ENCODE assay signal across 8 cellular contexts in genomic region chr9:96619491-96620154, GRCh38. TPM values are rescaled to one million over a fixed set of nuclear protein-coding genes. Genes with fewer than 3 reads are reported as not detected.
A peak's percentile ranks its signal among the peaks of the same experiment; 100 is the strongest.
DNase-seq lines count a peak whose midpoint lies in the region; FAIRE-seq and TF ChIP-seq lines count a peak whose summit lies in the region.

Gene CDC14B, minus strand, starts transcription at chr9:96619843. Its CDS starts 465 bp downstream, at chr9:96619378.

- TF ChIP-seq CTCF in GM10248 (IDR thresholded peaks at IDR 0.05; ENCODE audit: control extremely low read depth, extremely low read depth, low read depth, missing control alignments) (peak; percentile 39), fibroblast of mammary gland (conservative IDR thresholded peaks at IDR 0.05; ENCODE audit: control insufficient read depth, insufficient read depth, low read depth, low read length) (no peak)

- H3K9me3 Mint-ChIP-seq in activated T-helper 2 cell treated with anti-CD3 and anti-CD28 coated beads, Interferon-gamma antibody, Interleukin-2, Interleukin-4, amounts not matched to agents 10 μg/mL and 5 μg/mL and 100 μg/mL, durations not matched to agents 14 hours and 24 hours and 36 hours, result no peaks in the 10 kb centered on the region

- DNase-seq in GM10248 (ENCODE audit: extremely low spot score) (peak; percentile 63), HUDEP-2 (lab: John Stamatoyannopoulos, UW; ENCODE audit: unreplicated experiment in 76 of 76) (peak in 73 of 76 experiments; percentile 21 to 85 (median 70)), RCC 7860 (ENCODE audit: low spot score) (peak; percentile 85), fibroblast of mammary gland (ENCODE audit: low read depth) (peak; percentile 82), myocyte (ENCODE audit: low read depth) (peak; percentile 93)
- DNase-seq in activated T-helper 2 cell treated with anti-CD3 and anti-CD28 coated beads, Interferon-gamma antibody, Interleukin-2, Interleukin-4, amounts not matched to agents 10 μg/mL and 5 μg/mL and 100 μg/mL, durations not matched to agents 14 hours and 24 hours and 36 hours (ENCODE audit: low spot score), result peak; percentile 63
- DNase-seq in stimulated activated CD8-positive, alpha-beta memory T cell treated with anti-CD3 and anti-CD28 coated beads, Interleukin-4, amount 100 ng/mL, for 48 hours, result peak; percentile 85
- no peak for DNase-seq in NK-92 treated with Interleukin-12 subunit alpha and Interleukin-12 subunit beta, amount 100 ng/mL, for 24 hours (lab: John Stamatoyannopoulos, UW)

- H3K4me3 Mint-ChIP-seq in activated T-helper 2 cell treated with anti-CD3 and anti-CD28 coated beads, Interferon-gamma antibody, Interleukin-2, Interleukin-4, amounts not matched to agents 10 μg/mL and 5 μg/mL and 100 μg/mL, durations not matched to agents 14 hours and 24 hours and 36 hours (ENCODE audit: low read depth), result peak within 1 kb of the TSS; percentile 68

- CTCF ChIA-PET in GM10248 (lab: Yijun Ruan, JAX), result no interaction called here

- no peak within 1 kb of the TSS for H3K27ac Mint-ChIP-seq in activated T-helper 2 cell treated with anti-CD3 and anti-CD28 coated beads, Interferon-gamma antibody, Interleukin-2, Interleukin-4, amounts not matched to agents 10 μg/mL and 5 μg/mL and 100 μg/mL, durations not matched to agents 14 hours and 24 hours and 36 hours

- no peaks in the 10 kb centered on the region for H3K36me3 Mint-ChIP-seq in activated T-helper 2 cell treated with anti-CD3 and anti-CD28 coated beads, Interferon-gamma antibody, Interleukin-2, Interleukin-4, amounts not matched to agents 10 μg/mL and 5 μg/mL and 100 μg/mL, durations not matched to agents 14 hours and 24 hours and 36 hours (ENCODE audit: low read depth)

- H3K4me3 ChIP-seq in fibroblast of mammary gland (ENCODE audit: control insufficient read depth, low read depth, low read length), result peak within 1 kb of the TSS; percentile 63

- H3K4me1 Mint-ChIP-seq in activated T-helper 2 cell treated with anti-CD3 and anti-CD28 coated beads, Interferon-gamma antibody, Interleukin-2, Interleukin-4, amounts not matched to agents 10 μg/mL and 5 μg/mL and 100 μg/mL, durations not matched to agents 14 hours and 24 hours and 36 hours (ENCODE audit: low read depth), result peaks cover 8% of the 10 kb centered on the region

- intact Hi-C loops in activated T-helper 2 cell treated with anti-CD3 and anti-CD28 coated beads, Interferon-gamma antibody, Interleukin-2, Interleukin-4, amounts not matched to agents 10 μg/mL and 5 μg/mL and 100 μg/mL, durations not matched to agents 14 hours and 24 hours and 36 hours (cut with micrococcal nuclease), result no loop called here

- peaks cover 50% of the 10 kb centered on the region for H3K27me3 Mint-ChIP-seq in activated T-helper 2 cell treated with anti-CD3 and anti-CD28 coated beads, Interferon-gamma antibody, Interleukin-2, Interleukin-4, amounts not matched to agents 10 μg/mL and 5 μg/mL and 100 μg/mL, durations not matched to agents 14 hours and 24 hours and 36 hours (ENCODE audit: low read depth)

- POLR2A ChIA-PET in GM10248 (lab: Yijun Ruan, JAX), result no interaction called here

- FAIRE-seq in RCC 7860 (lab: Jason Lieb, UNC), result peak; percentile 55

RNA-seq across cellular contexts. Expression of gene CDC14B, which starts in this region (rescaled TPM):
- 6.5 and 6.9 TPM in 2 replicates for total RNA-seq in activated T-helper 2 cell treated with anti-CD3 and anti-CD28 coated beads, Interferon-gamma antibody, Interleukin-2, Interleukin-4, amounts not matched to agents 10 μg/mL and 5 μg/mL and 100 μg/mL, durations not matched to agents 14 hours and 24 hours and 36 hours
- total RNA-seq in myocyte, result 17.4 and 22.7 TPM in 2 replicates
- polyA plus RNA-seq in myocyte (2012), result 7.8 TPM
